ENCODE assay signal across 1 cellular context in the genomic region with DNA sequence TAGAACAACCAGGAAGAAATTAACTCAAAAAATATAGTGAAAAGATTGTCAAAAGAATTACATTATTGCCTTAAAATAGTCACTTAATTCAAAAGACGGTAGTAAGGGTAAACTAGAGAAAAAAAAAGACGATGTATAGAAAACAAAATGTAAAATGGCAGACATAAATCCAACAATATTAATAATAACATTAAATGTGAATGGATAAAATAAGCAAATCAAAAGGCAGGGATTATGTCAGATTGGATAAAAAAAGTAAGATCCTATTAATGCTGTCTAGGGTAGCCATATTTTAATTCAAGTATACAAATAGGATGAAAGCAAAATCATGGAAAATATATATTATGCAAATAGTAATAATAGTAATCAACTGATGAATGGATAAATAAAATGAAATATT.
TF ChIP-seq lines count a peak whose summit lies in the region.

No MANE protein-coding gene starts in this region.

TF ChIP-seq in GM23338, 12 proteins besides CTCF, POLR2A, EP300 and RAD21:
- TF ChIP-seq ZNF462 (CRISPR knock-in tag; IDR thresholded peaks at IDR 0.05) = no peak
- TF ChIP-seq, protein P1, sequence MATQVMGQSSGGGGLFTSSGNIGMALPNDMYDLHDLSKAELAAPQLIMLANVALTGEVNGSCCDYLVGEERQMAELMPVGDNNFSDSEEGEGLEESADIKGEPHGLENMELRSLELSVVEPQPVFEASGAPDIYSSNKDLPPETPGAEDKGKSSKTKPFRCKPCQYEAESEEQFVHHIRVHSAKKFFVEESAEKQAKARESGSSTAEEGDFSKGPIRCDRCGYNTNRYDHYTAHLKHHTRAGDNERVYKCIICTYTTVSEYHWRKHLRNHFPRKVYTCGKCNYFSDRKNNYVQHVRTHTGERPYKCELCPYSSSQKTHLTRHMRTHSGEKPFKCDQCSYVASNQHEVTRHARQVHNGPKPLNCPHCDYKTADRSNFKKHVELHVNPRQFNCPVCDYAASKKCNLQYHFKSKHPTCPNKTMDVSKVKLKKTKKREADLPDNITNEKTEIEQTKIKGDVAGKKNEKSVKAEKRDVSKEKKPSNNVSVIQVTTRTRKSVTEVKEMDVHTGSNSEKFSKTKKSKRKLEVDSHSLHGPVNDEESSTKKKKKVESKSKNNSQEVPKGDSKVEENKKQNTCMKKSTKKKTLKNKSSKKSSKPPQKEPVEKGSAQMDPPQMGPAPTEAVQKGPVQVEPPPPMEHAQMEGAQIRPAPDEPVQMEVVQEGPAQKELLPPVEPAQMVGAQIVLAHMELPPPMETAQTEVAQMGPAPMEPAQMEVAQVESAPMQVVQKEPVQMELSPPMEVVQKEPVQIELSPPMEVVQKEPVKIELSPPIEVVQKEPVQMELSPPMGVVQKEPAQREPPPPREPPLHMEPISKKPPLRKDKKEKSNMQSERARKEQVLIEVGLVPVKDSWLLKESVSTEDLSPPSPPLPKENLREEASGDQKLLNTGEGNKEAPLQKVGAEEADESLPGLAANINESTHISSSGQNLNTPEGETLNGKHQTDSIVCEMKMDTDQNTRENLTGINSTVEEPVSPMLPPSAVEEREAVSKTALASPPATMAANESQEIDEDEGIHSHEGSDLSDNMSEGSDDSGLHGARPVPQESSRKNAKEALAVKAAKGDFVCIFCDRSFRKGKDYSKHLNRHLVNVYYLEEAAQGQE (IDR thresholded peaks at IDR 0.05; ENCODE audit: unreplicated experiment) = no peak
- no peak for TF ChIP-seq EZH2phosphoT487 (IDR thresholded peaks at IDR 0.05; ENCODE audit: unreplicated experiment)
- TF ChIP-seq ZNF114 (CRISPR knock-in tag; IDR thresholded peaks at IDR 0.05) = no peak
- TF ChIP-seq POLR2AphosphoS5 (IDR thresholded peaks at IDR 0.05; ENCODE audit: low read depth) = no peak
- no peak for TF ChIP-seq STAT1 (IDR thresholded peaks at IDR 0.05; ENCODE audit: unreplicated experiment)
- TF ChIP-seq ZNF331 (CRISPR knock-in tag; IDR thresholded peaks at IDR 0.05; ENCODE audit: low read depth) = no peak
- TF ChIP-seq JUNB (IDR thresholded peaks at IDR 0.05; ENCODE audit: unreplicated experiment) = no peak
- TF ChIP-seq NANOG (IDR thresholded peaks at IDR 0.05; ENCODE audit: borderline replicate concordance) = no peak
- no peak for TF ChIP-seq CREB1 (CRISPR knock-in tag; IDR thresholded peaks at IDR 0.05; ENCODE audit: low read depth)
- no peak for TF ChIP-seq EZH2 (IDR thresholded peaks at IDR 0.05; ENCODE audit: low read depth, unreplicated experiment)
- TF ChIP-seq, protein P2, sequence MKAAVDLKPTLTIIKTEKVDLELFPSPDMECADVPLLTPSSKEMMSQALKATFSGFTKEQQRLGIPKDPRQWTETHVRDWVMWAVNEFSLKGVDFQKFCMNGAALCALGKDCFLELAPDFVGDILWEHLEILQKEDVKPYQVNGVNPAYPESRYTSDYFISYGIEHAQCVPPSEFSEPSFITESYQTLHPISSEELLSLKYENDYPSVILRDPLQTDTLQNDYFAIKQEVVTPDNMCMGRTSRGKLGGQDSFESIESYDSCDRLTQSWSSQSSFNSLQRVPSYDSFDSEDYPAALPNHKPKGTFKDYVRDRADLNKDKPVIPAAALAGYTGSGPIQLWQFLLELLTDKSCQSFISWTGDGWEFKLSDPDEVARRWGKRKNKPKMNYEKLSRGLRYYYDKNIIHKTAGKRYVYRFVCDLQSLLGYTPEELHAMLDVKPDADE (IDR thresholded peaks at IDR 0.05) = no peak
